Comparison of ENCODE assay signal across 12 cellular contexts in genomic region chr12:63916561-63917476, GRCh38.
DNase-seq lines count a peak whose midpoint lies in the region; ATAC-seq and TF ChIP-seq lines count a peak whose summit lies in the region.
"Had no signal": no experiment of that assay in that cellular context is flagged by ENCODE, and none has a peak within 500 bp of the region (broad histone marks: within the 10 kb centered on the region; RNA-seq: fewer than 3 reads in every experiment).

No MANE protein-coding gene starts in this region.

- peaks cover 60% of the 10 kb centered on the region for H3K4me1 Mint-ChIP-seq in brain
- H3K4me1 Mint-ChIP-seq in activated T-helper 2 cell treated with anti-CD3 and anti-CD28 coated beads, Interferon-gamma antibody, Interleukin-2, Interleukin-4, amounts not matched to agents 10 μg/mL and 5 μg/mL and 100 μg/mL, durations not matched to agents 14 hours and 24 hours and 36 hours (ENCODE audit: low read depth): no peaks in the 10 kb centered on the region

- no peak for DNase-seq in A673 (ENCODE audit: low spot score)
- peak; percentile 60 for DNase-seq in LHCN-M2 (ENCODE audit: low read depth)
- DNase-seq in left lung: no peak
- no peak for DNase-seq in NCI-H82 treated with DMSO at 0.1 percent for 48 hours (lab: John Stamatoyannopoulos, UW; ENCODE audit: unreplicated experiment)
- no peak for DNase-seq in activated T-helper 2 cell treated with anti-CD3 and anti-CD28 coated beads, Interferon-gamma antibody, Interleukin-2, Interleukin-4, amounts not matched to agents 10 μg/mL and 5 μg/mL and 100 μg/mL, durations not matched to agents 14 hours and 24 hours and 36 hours (ENCODE audit: low spot score)
- DNase-seq: activated naive CD8-positive, alpha-beta T cell treated with anti-CD3 and anti-CD28 coated beads, Interleukin-2, amount 50 U/mL, for 24 hours; MM.1S; stimulated activated CD4-positive, alpha-beta T cell treated with anti-CD3 and anti-CD28 coated beads, Interleukin-2, amount 100 ng/mL, for 48 hours; upper lobe of right lung had no signal

- POLR2A ChIA-PET in A673 (lab: Charles Lee; ENCODE audit: low non-redundant PET): interaction anchor here (0.6 kb wide), 2 partner anchors 11 to 49 kb away, joined by 3 read pairs; no protein-coding TSS in a partner anchor

- H3K36me3 ChIP-seq in A673 (ENCODE audit: insufficient read depth, low read length, poor library complexity, severe bottlenecking): no peaks in the 10 kb centered on the region
- H3K36me3 ChIP-seq in left lung: no peaks in the 10 kb centered on the region
- H3K36me3 ChIP-seq: upper lobe of right lung had no signal

- no peak for TF ChIP-seq CTCF in A673 (conservative IDR thresholded peaks at IDR 0.05; ENCODE audit: low read depth, low read length)
- TF ChIP-seq CTCF in brain (conservative IDR thresholded peaks at IDR 0.05): no peak
- TF ChIP-seq CTCF in left lung (IDR thresholded peaks at IDR 0.05): no peak

- H3K27ac ChIP-seq in A673 (ENCODE audit: low read depth, low read length, poor library complexity, severe bottlenecking) (peak overlapping the region; percentile 84), left lung (peak overlapping the region; percentile 14 to 22)
- H3K27ac ChIP-seq: upper lobe of right lung had no signal

- H3K4me3 Mint-ChIP-seq in brain: peak overlapping the region in 2 of 5 experiments; percentile 9 to 20
- H3K4me3 Mint-ChIP-seq in activated T-helper 2 cell treated with anti-CD3 and anti-CD28 coated beads, Interferon-gamma antibody, Interleukin-2, Interleukin-4, amounts not matched to agents 10 μg/mL and 5 μg/mL and 100 μg/mL, durations not matched to agents 14 hours and 24 hours and 36 hours (ENCODE audit: low read depth): no peak overlapping the region
- H3K4me3 Mint-ChIP-seq: activated naive CD8-positive, alpha-beta T cell treated with anti-CD3 and anti-CD28 coated beads, Interleukin-2, amount 50 U/mL, for 24 hours had no signal

- intact Hi-C loops in A673 (cut with micrococcal nuclease; ENCODE audit: unreplicated experiment) (no loop called here), left lung (cut with DNase I) (no loop called here)
- intact Hi-C loops in activated T-helper 2 cell treated with anti-CD3 and anti-CD28 coated beads, Interferon-gamma antibody, Interleukin-2, Interleukin-4, amounts not matched to agents 10 μg/mL and 5 μg/mL and 100 μg/mL, durations not matched to agents 14 hours and 24 hours and 36 hours (cut with micrococcal nuclease): no loop called here

- no peaks in the 10 kb centered on the region for H3K27me3 Mint-ChIP-seq in brain
- no peaks in the 10 kb centered on the region for H3K27me3 Mint-ChIP-seq in activated T-helper 2 cell treated with anti-CD3 and anti-CD28 coated beads, Interferon-gamma antibody, Interleukin-2, Interleukin-4, amounts not matched to agents 10 μg/mL and 5 μg/mL and 100 μg/mL, durations not matched to agents 14 hours and 24 hours and 36 hours (ENCODE audit: low read depth)

- no peaks in the 10 kb centered on the region for H3K9me3 ChIP-seq in A673 (ENCODE audit: low read depth, low read length, poor library complexity, severe bottlenecking)
- no peaks in the 10 kb centered on the region for H3K9me3 ChIP-seq in left lung
- H3K9me3 ChIP-seq: upper lobe of right lung had no signal

- H3K4me3 ChIP-seq in A673 (ENCODE audit: low read depth, low read length, poor library complexity, severe bottlenecking) (no peak overlapping the region), left lung (no peak overlapping the region)
- H3K4me3 ChIP-seq: upper lobe of right lung had no signal

- ATAC-seq in left lung: no peak
- ATAC-seq in GM19351 (IDR thresholded peaks at IDR 0.05; ENCODE audit: unreplicated experiment): no peak
- no peak for ATAC-seq in HG02852 (IDR thresholded peaks at IDR 0.05; ENCODE audit: unreplicated experiment)
- ATAC-seq: activated naive CD8-positive, alpha-beta T cell treated with anti-CD3 and anti-CD28 coated beads, Interleukin-2, amount 50 U/mL, for 24 hours had no signal

- peaks cover 0 to 3% (median 0%) of the 10 kb centered on the region in 5 experiments for H3K9me3 Mint-ChIP-seq in brain
- H3K9me3 Mint-ChIP-seq in activated T-helper 2 cell treated with anti-CD3 and anti-CD28 coated beads, Interferon-gamma antibody, Interleukin-2, Interleukin-4, amounts not matched to agents 10 μg/mL and 5 μg/mL and 100 μg/mL, durations not matched to agents 14 hours and 24 hours and 36 hours: no peaks in the 10 kb centered on the region
- H3K9me3 Mint-ChIP-seq: activated naive CD8-positive, alpha-beta T cell treated with anti-CD3 and anti-CD28 coated beads, Interleukin-2, amount 50 U/mL, for 24 hours had no signal

- H3K27me3 ChIP-seq in A673 (replicated peaks; ENCODE audit: insufficient read depth, low read depth, low read length, poor library complexity): no peaks in the 10 kb centered on the region
- no peaks in the 10 kb centered on the region for H3K27me3 ChIP-seq in left lung
- H3K27me3 ChIP-seq: upper lobe of right lung had no signal

- H3K4me1 ChIP-seq in A673 (ENCODE audit: insufficient read depth, low read length, poor library complexity, severe bottlenecking) (peaks cover 70% of the 10 kb centered on the region), left lung (peaks cover 27 to 39% of the 10 kb centered on the region in 2 donors)

- H3K27ac Mint-ChIP-seq in brain: peak overlapping the region; percentile 22 to 86 (median 65)
- H3K27ac Mint-ChIP-seq in activated T-helper 2 cell treated with anti-CD3 and anti-CD28 coated beads, Interferon-gamma antibody, Interleukin-2, Interleukin-4, amounts not matched to agents 10 μg/mL and 5 μg/mL and 100 μg/mL, durations not matched to agents 14 hours and 24 hours and 36 hours: no peak overlapping the region
- H3K27ac Mint-ChIP-seq: activated naive CD8-positive, alpha-beta T cell treated with anti-CD3 and anti-CD28 coated beads, Interleukin-2, amount 50 U/mL, for 24 hours had no signal

- H3K36me3 Mint-ChIP-seq in brain: peaks cover 15% of the 10 kb centered on the region
- no peaks in the 10 kb centered on the region for H3K36me3 Mint-ChIP-seq in activated T-helper 2 cell treated with anti-CD3 and anti-CD28 coated beads, Interferon-gamma antibody, Interleukin-2, Interleukin-4, amounts not matched to agents 10 μg/mL and 5 μg/mL and 100 μg/mL, durations not matched to agents 14 hours and 24 hours and 36 hours (ENCODE audit: low read depth)

- CTCF ChIA-PET in A673 (lab: Charles Lee): no interaction called here

- no TSS peak for BruUV-seq in A673 (replicated peaks; lab: Mats Ljungman, UMichigan)
